11 cellular contexts compared by ENCODE assay signal in genomic region chr1:117537291-117537920, GRCh38.
A peak's percentile ranks its signal among the peaks of the same experiment; 100 is the strongest.
DNase-seq lines count a peak whose midpoint lies in the region; ATAC-seq and TF ChIP-seq lines count a peak whose summit lies in the region.
"Had no signal": no experiment of that assay in that cellular context is flagged by ENCODE, and none has a peak within 500 bp of the region (broad histone marks: within the 10 kb centered on the region; RNA-seq: fewer than 3 reads in every experiment).

No MANE protein-coding gene starts in this region.

- no peaks in the 10 kb centered on the region for H3K27me3 Mint-ChIP-seq in activated CD8-positive, alpha-beta memory T cell treated with anti-CD3 and anti-CD28 coated beads, Interleukin-2, amount 10 ng/mL, durations not matched to agents 7 days and 5 days

- CTCF ChIA-PET in HEK293T (lab: Yijun Ruan, JAX): no interaction called here
- CTCF ChIA-PET in activated CD8-positive, alpha-beta memory T cell treated with anti-CD3 and anti-CD28 coated beads, Interleukin-2, amount 10 ng/mL, durations not matched to agents 7 days and 5 days (lab: Charles Lee): interaction anchor here (1.0 to 10.5 kb wide), 4 partner anchors 69 to 219 kb away, joined by 4 to 261 read pairs (median 11); partner anchors contain the start of gene TENT5C

- peaks cover 1% of the 10 kb centered on the region for H3K36me3 Mint-ChIP-seq in activated CD8-positive, alpha-beta memory T cell treated with anti-CD3 and anti-CD28 coated beads, Interleukin-2, amount 10 ng/mL, durations not matched to agents 7 days and 5 days

- H3K27ac Mint-ChIP-seq in activated CD8-positive, alpha-beta memory T cell treated with anti-CD3 and anti-CD28 coated beads, Interleukin-2, amount 10 ng/mL, durations not matched to agents 7 days and 5 days: no peak overlapping the region
- H3K27ac Mint-ChIP-seq: activated CD4-positive, alpha-beta T cell treated with anti-CD3 and anti-CD28 coated beads for 36 hours had no signal

- peaks cover 14% of the 10 kb centered on the region for H3K4me1 Mint-ChIP-seq in activated CD8-positive, alpha-beta memory T cell treated with anti-CD3 and anti-CD28 coated beads, Interleukin-2, amount 10 ng/mL, durations not matched to agents 7 days and 5 days

- H3K27ac ChIP-seq in lower lobe of right lung: no peak overlapping the region

- H3K9me3 Mint-ChIP-seq in activated CD8-positive, alpha-beta memory T cell treated with anti-CD3 and anti-CD28 coated beads, Interleukin-2, amount 10 ng/mL, durations not matched to agents 7 days and 5 days (ENCODE audit: low read depth): no peaks in the 10 kb centered on the region

- DNase-seq in COLO668 (lab: John Stamatoyannopoulos, UW; ENCODE audit: unreplicated experiment) (peak; percentile 84), HEK293T (ENCODE audit: extremely low spot score) (peak; percentile 33), SK-MEL-5 (ENCODE audit: low read depth, low spot score) (peak; percentile 33), lower lobe of right lung (peak; percentile 83), DMS114 treated with DMSO at 0.1 percent for 48 hours (lab: John Stamatoyannopoulos, UW; ENCODE audit: unreplicated experiment) (no peak), midbrain (lab: John Stamatoyannopoulos, UW) (no peak)
- DNase-seq in activated CD8-positive, alpha-beta memory T cell treated with anti-CD3 and anti-CD28 coated beads, Interleukin-2, amount 10 ng/mL, durations not matched to agents 7 days and 5 days: no peak
- DNase-seq: activated CD4-positive, alpha-beta T cell treated with anti-CD3 and anti-CD28 coated beads for 36 hours; right cardiac atrium had no signal

- POLR2A ChIA-PET in HEK293T (lab: Yijun Ruan, JAX): no interaction called here

- H3K4me3 ChIP-seq in lower lobe of right lung: no peak overlapping the region

- H3K27me3 ChIP-seq in lower lobe of right lung (ENCODE audit: low read depth): no peaks in the 10 kb centered on the region

- peak; percentile 74 to 83 for ATAC-seq in lower lobe of right lung
- no peak for ATAC-seq in GM19328 (IDR thresholded peaks at IDR 0.05; ENCODE audit: unreplicated experiment)
- no peak for ATAC-seq in activated CD8-positive, alpha-beta memory T cell treated with anti-CD3 and anti-CD28 coated beads, Interleukin-2, amount 10 ng/mL, durations not matched to agents 7 days and 5 days
- ATAC-seq: activated CD4-positive, alpha-beta T cell treated with anti-CD3 and anti-CD28 coated beads for 36 hours; Panc1; right cardiac atrium had no signal

- intact Hi-C loops in lower lobe of right lung (cut with DNase I): loop anchor here (10.0 kb wide), 1 partner anchor 217 kb away; no protein-coding TSS in a partner anchor

- no peaks in the 10 kb centered on the region for H3K36me3 ChIP-seq in lower lobe of right lung

- no peaks in the 10 kb centered on the region for H3K4me1 ChIP-seq in lower lobe of right lung

- no peak for TF ChIP-seq CTCF in lower lobe of right lung (IDR thresholded peaks at IDR 0.05)

- H3K9me3 ChIP-seq in lower lobe of right lung: no peaks in the 10 kb centered on the region

- H3K4me3 Mint-ChIP-seq in activated CD8-positive, alpha-beta memory T cell treated with anti-CD3 and anti-CD28 coated beads, Interleukin-2, amount 10 ng/mL, durations not matched to agents 7 days and 5 days: no peak overlapping the region
- H3K4me3 Mint-ChIP-seq: activated CD4-positive, alpha-beta T cell treated with anti-CD3 and anti-CD28 coated beads for 36 hours had no signal

- in situ Hi-C loops in SK-MEL-5 (cut with HindIII; ENCODE audit: low pct_unique_long_range_greater_than_20kb, low sequenced_read_pairs): no loop called here

TF ChIP-seq in HEK293T, 16 proteins besides CTCF, POLR2A, EP300 and RAD21:
- TF ChIP-seq LEF1 (IDR thresholded peaks at IDR 0.05; ENCODE audit: borderline replicate concordance): no peak
- TF ChIP-seq FOXK2 (IDR thresholded peaks at IDR 0.05): no peak
- TF ChIP-seq CTBP1 (IDR thresholded peaks at IDR 0.05; ENCODE audit: borderline replicate concordance): no peak
- no peak for TF ChIP-seq ARNT (IDR thresholded peaks at IDR 0.05)
- TF ChIP-seq SP1 (IDR thresholded peaks at IDR 0.05): no peak

Comparison
In these comparisons a context has a peak if more than half of its experiments do, and no peak if none do; other contexts are left out.
1. DNase-seq: peak in COLO668 (single experiment), HEK293T (single experiment), SK-MEL-5 (single experiment) and lower lobe of right lung (single experiment); none in DMS114 treated with DMSO at 0.1 percent for 48 hours (single experiment), activated CD8-positive, alpha-beta memory T cell treated with anti-CD3 and anti-CD28 coated beads, Interleukin-2, amount 10 ng/mL, durations not matched to agents 7 days and 5 days (single experiment) and midbrain (single experiment).
2. ATAC-seq: peak in lower lobe of right lung (2 of 2); none in GM19328 (single experiment) and activated CD8-positive, alpha-beta memory T cell treated with anti-CD3 and anti-CD28 coated beads, Interleukin-2, amount 10 ng/mL, durations not matched to agents 7 days and 5 days (single experiment).